10 cellular contexts compared by ENCODE assay signal in genomic region chr17:17696871-17697633, GRCh38. TPM values are rescaled to one million over a fixed set of nuclear protein-coding genes. Genes with fewer than 3 reads are reported as not detected.
DNase-seq lines count a peak whose midpoint lies in the region; ATAC-seq and TF ChIP-seq lines count a peak whose summit lies in the region.
"Had no signal": no experiment of that assay in that cellular context is flagged by ENCODE, and none has a peak within 500 bp of the region (broad histone marks: within the 10 kb centered on the region; RNA-seq: fewer than 3 reads in every experiment).

No MANE protein-coding gene starts in this region.

- no peak for ATAC-seq in CD4-positive, alpha-beta T cell (ENCODE audit: poor library complexity)
- ATAC-seq in RWPE2 (ENCODE audit: low read depth) (no peak), heart left ventricle (no peak), GM21576 (IDR thresholded peaks at IDR 0.05; ENCODE audit: unreplicated experiment) (no peak)

- no peaks in the 10 kb centered on the region for H3K27me3 Mint-ChIP-seq in CD4-positive, alpha-beta T cell
- H3K27me3 Mint-ChIP-seq in progenitor cell of endocrine pancreas = no peaks in the 10 kb centered on the region

- no peaks in the 10 kb centered on the region for H3K27me3 ChIP-seq in CD4-positive, alpha-beta T cell (ENCODE audit: control insufficient read depth, insufficient read depth, low read length)
- H3K27me3 ChIP-seq in RWPE2 (ENCODE audit: insufficient read depth, poor library complexity, severe bottlenecking) (no peaks in the 10 kb centered on the region), heart left ventricle (no peaks in the 10 kb centered on the region)

- H3K36me3 ChIP-seq in RWPE2 (ENCODE audit: low read depth) = peaks cover 22% of the 10 kb centered on the region
- H3K36me3 ChIP-seq in heart left ventricle = no peaks in the 10 kb centered on the region

- peak overlapping the region; percentile 96 for H3K27ac Mint-ChIP-seq in CD4-positive, alpha-beta T cell
- H3K27ac Mint-ChIP-seq in progenitor cell of endocrine pancreas = peak overlapping the region; percentile 60

- intact Hi-C loops in CD4-positive, alpha-beta T cell (cut with DNase I, micrococcal nuclease) = loop anchor here in 1 of 2 experiments (10.0 kb wide), 1 partner anchor 88 kb away; no protein-coding TSS in a partner anchor
- intact Hi-C loops in heart left ventricle (cut with DNase I) = loop anchor here in 2 of 10 donors (2.0 to 5.0 kb wide), 3 partner anchors 16 to 85 kb away; no protein-coding TSS in a partner anchor

- H3K9me3 Mint-ChIP-seq in CD4-positive, alpha-beta T cell = no peaks in the 10 kb centered on the region
- no peaks in the 10 kb centered on the region for H3K9me3 Mint-ChIP-seq in progenitor cell of endocrine pancreas (ENCODE audit: low read depth)

- POLR2A ChIA-PET in CD4-positive, alpha-beta T cell (lab: Charles Lee) = no interaction called here

- no peak overlapping the region for H3K4me3 ChIP-seq in RWPE2 (ENCODE audit: severe bottlenecking)
- H3K4me3 ChIP-seq in heart left ventricle = no peak overlapping the region

- H3K4me3 Mint-ChIP-seq in CD4-positive, alpha-beta T cell = peak overlapping the region; percentile 31
- no peak overlapping the region for H3K4me3 Mint-ChIP-seq in progenitor cell of endocrine pancreas (ENCODE audit: low read depth)

- H3K27ac ChIP-seq in CD4-positive, alpha-beta T cell (ENCODE audit: low read depth, low read length) = no peak overlapping the region
- H3K27ac ChIP-seq in RWPE2 (ENCODE audit: poor library complexity, severe bottlenecking) (peak overlapping the region; percentile 98), heart left ventricle (peak overlapping the region in 11 of 12 donors; percentile 46 to 99 (median 98))

- TF ChIP-seq CTCF in CD4-positive, alpha-beta T cell (IDR thresholded peaks at IDR 0.05) = no peak
- no peak for TF ChIP-seq CTCF in RWPE2 (IDR thresholded peaks at IDR 0.05; ENCODE audit: poor library complexity, severe bottlenecking)
- TF ChIP-seq CTCF in heart left ventricle (IDR thresholded peaks at IDR 0.05) = no peak
- no peak for TF ChIP-seq CTCF in progenitor cell of endocrine pancreas (IDR thresholded peaks at IDR 0.05; ENCODE audit: unreplicated experiment)

- 63 to 68% (median 67%) methylated on average over 13 of the region's 13 CpGs for WGBS in heart left ventricle, 4 donors

- H3K4me1 Mint-ChIP-seq in CD4-positive, alpha-beta T cell (ENCODE audit: low read depth) = peaks cover 39% of the 10 kb centered on the region
- H3K4me1 Mint-ChIP-seq in progenitor cell of endocrine pancreas (ENCODE audit: low read depth) = peaks cover 63% of the 10 kb centered on the region

- peaks cover 50% of the 10 kb centered on the region for H3K4me1 ChIP-seq in RWPE2 (ENCODE audit: insufficient read depth, poor library complexity, severe bottlenecking)
- H3K4me1 ChIP-seq in heart left ventricle = peaks cover 22 to 97% (median 83%) of the 10 kb centered on the region in 12 donors

- no peak for DNase-seq in CD4-positive, alpha-beta T cell
- no peak for DNase-seq in RWPE2 (ENCODE audit: low spot score)
- DNase-seq in heart left ventricle = peak in 2 of 5 donors; percentile 24 to 66
- no peak for DNase-seq in progenitor cell of endocrine pancreas (ENCODE audit: low spot score, unreplicated experiment)
- DNase-seq in NCI-H82 (lab: John Stamatoyannopoulos, UW) = no peak
- DNase-seq in A172 (ENCODE audit: low spot score) = no peak
- no peak for DNase-seq in GM03348 (ENCODE audit: low spot score)
- DNase-seq: activated CD4-positive, alpha-beta T cell treated with anti-CD3 and anti-CD28 coated beads, Interleukin-2, amount 50 U/mL, for 48 hours; DND-41 had no signal

- no peak for TF ChIP-seq POLR2A in heart left ventricle (IDR thresholded peaks at IDR 0.05)

- CTCF ChIA-PET in CD4-positive, alpha-beta T cell (lab: Charles Lee) = no interaction called here

- no peaks in the 10 kb centered on the region for H3K9me3 ChIP-seq in CD4-positive, alpha-beta T cell (ENCODE audit: control insufficient read depth, low read length)
- H3K9me3 ChIP-seq in RWPE2 (ENCODE audit: severe bottlenecking) (no peaks in the 10 kb centered on the region), heart left ventricle (no peaks in the 10 kb centered on the region)

- peaks cover 5% of the 10 kb centered on the region for H3K36me3 Mint-ChIP-seq in CD4-positive, alpha-beta T cell (ENCODE audit: low read depth)
- H3K36me3 Mint-ChIP-seq in progenitor cell of endocrine pancreas (ENCODE audit: insufficient read depth) = no peaks in the 10 kb centered on the region

RNA-seq across cellular contexts. Expression of gene RAI1, which starts 15.8 kb away (rescaled TPM):
- total RNA-seq in CD4-positive, alpha-beta T cell = 10 to 100 TPM; 19.3 to 25.2 TPM
- 10 to 100 TPM; 15.1 to 37.2 (median 20.8) TPM for total RNA-seq in heart left ventricle
- polyA plus RNA-seq in heart left ventricle = 10 to 100 TPM; 17.2 to 23.0 TPM
- total RNA-seq in progenitor cell of endocrine pancreas = 69.0 and 75.0 TPM in 2 replicates
- 5.9 and 8.8 TPM in 2 replicates for total RNA-seq in A172 (2014; rRNA removed; shearing (Covaris generic))
